15 cellular contexts compared by ENCODE assay signal in the genomic region with DNA sequence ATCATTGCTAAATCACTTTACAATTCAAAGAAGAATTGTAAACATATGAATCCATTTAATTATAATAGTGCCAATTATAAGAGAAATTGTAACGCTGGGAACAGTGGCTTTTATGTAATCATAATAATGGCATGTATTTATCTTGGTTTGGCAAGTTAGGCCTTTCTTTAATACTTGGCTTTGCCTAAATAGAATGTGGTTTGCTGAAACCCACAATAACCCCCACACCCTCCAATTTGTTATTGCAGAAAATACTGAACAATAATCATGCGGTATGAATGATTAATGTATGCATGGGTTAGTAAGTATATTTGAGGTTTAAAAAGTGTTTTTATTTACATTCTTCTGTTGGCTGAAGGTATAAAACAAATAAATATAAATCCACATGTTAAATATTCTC.
"Had no signal": no experiment of that assay in that cellular context is flagged by ENCODE, and none has a peak within 500 bp of the region (broad histone marks: within the 10 kb centered on the region; RNA-seq: fewer than 3 reads in every experiment).

No MANE protein-coding gene starts in this region.

- H3K4me3 ChIP-seq: esophagus squamous epithelium, gastroesophageal sphincter, pancreas, sigmoid colon, spleen, stomach had no signal

- H3K4me3 Mint-ChIP-seq: activated CD4-positive, alpha-beta T cell treated with anti-CD3 and anti-CD28 coated beads for 36 hours; activated CD8-positive, alpha-beta T cell treated with anti-CD3 and anti-CD28 coated beads for 36 hours; naive B cell had no signal

- H3K27me3 ChIP-seq: esophagus squamous epithelium, gastroesophageal sphincter, pancreas, sigmoid colon, spleen, stomach had no signal

- H3K9me3 ChIP-seq: esophagus squamous epithelium, gastroesophageal sphincter, pancreas, sigmoid colon, spleen, stomach had no signal

- H3K27ac Mint-ChIP-seq: activated CD4-positive, alpha-beta T cell treated with anti-CD3 and anti-CD28 coated beads for 36 hours; activated CD8-positive, alpha-beta T cell treated with anti-CD3 and anti-CD28 coated beads for 36 hours; activated naive CD4-positive, alpha-beta T cell treated with anti-CD3 and anti-CD28 coated beads, Interleukin-2, amount 50 U/mL, for 72 hours; naive B cell had no signal

- H3K36me3 Mint-ChIP-seq: activated naive CD4-positive, alpha-beta T cell treated with anti-CD3 and anti-CD28 coated beads, Interleukin-2, amount 50 U/mL, for 72 hours; naive B cell had no signal

- H3K27ac ChIP-seq: esophagus squamous epithelium, gastroesophageal sphincter, pancreas, spleen, stomach had no signal

- H3K9me3 Mint-ChIP-seq: activated CD8-positive, alpha-beta T cell treated with anti-CD3 and anti-CD28 coated beads for 36 hours; activated naive CD4-positive, alpha-beta T cell treated with anti-CD3 and anti-CD28 coated beads, Interleukin-2, amount 50 U/mL, for 72 hours had no signal

- H3K4me1 Mint-ChIP-seq: activated CD4-positive, alpha-beta T cell treated with anti-CD3 and anti-CD28 coated beads for 36 hours; naive B cell had no signal

- H3K27me3 Mint-ChIP-seq: activated CD4-positive, alpha-beta T cell treated with anti-CD3 and anti-CD28 coated beads for 36 hours; activated CD8-positive, alpha-beta T cell treated with anti-CD3 and anti-CD28 coated beads for 36 hours; naive B cell had no signal

- DNase-seq: activated CD4-positive, alpha-beta T cell treated with anti-CD3 and anti-CD28 coated beads for 36 hours; activated CD8-positive, alpha-beta T cell treated with anti-CD3 and anti-CD28 coated beads for 36 hours; activated effector memory CD4-positive, alpha-beta T cell treated with anti-CD3 and anti-CD28 coated beads, Interleukin-2, amount 50 U/mL, for 16 hours; activated T-cell treated with anti-CD3 and anti-CD28 coated beads, Interleukin-2, amount 50 U/mL, for 48 hours; cortex of kidney; effector CD8-positive, alpha-beta T cell; esophagus squamous epithelium; naive B cell; pancreas; sigmoid colon; spleen; stomach; T-helper 1 cell had no signal

- ATAC-seq: activated CD4-positive, alpha-beta T cell treated with anti-CD3 and anti-CD28 coated beads for 36 hours; activated CD8-positive, alpha-beta T cell treated with anti-CD3 and anti-CD28 coated beads for 36 hours; activated naive CD4-positive, alpha-beta T cell treated with anti-CD3 and anti-CD28 coated beads, Interleukin-2, amount 50 U/mL, for 72 hours; gastroesophageal sphincter; pancreas had no signal

- H3K36me3 ChIP-seq: esophagus squamous epithelium, gastroesophageal sphincter, pancreas, sigmoid colon, spleen, stomach had no signal
